2 cellular contexts compared by ENCODE assay signal in genomic region chr4:3462321-3462789, GRCh38.
TF ChIP-seq lines count a peak whose summit lies in the region.

No MANE protein-coding gene starts in this region.

TF ChIP-seq in GM12891, 5 proteins besides CTCF, POLR2A, EP300 and RAD21:
- TF ChIP-seq POLR2AphosphoS5 (IDR thresholded peaks at IDR 0.05; ENCODE audit: low read depth, low read length) (no peak), SPI1 (IDR thresholded peaks at IDR 0.05; ENCODE audit: low read depth, low read length) (no peak), POU2F2 (IDR thresholded peaks at IDR 0.05; ENCODE audit: low read depth, low read length) (no peak), PAX5 (IDR thresholded peaks at IDR 0.05; ENCODE audit: insufficient read depth, low read length, severe bottlenecking) (no peak), TAF1 (IDR thresholded peaks at IDR 0.05; ENCODE audit: low read depth, low read length) (no peak)

TF ChIP-seq in HepG2, 621 proteins besides CTCF, POLR2A, EP300 and RAD21 (continues in another document):
- TF ChIP-seq LCORL (IDR thresholded peaks at IDR 0.05): no peak
- TF ChIP-seq LCORL (CRISPR knock-in tag; IDR thresholded peaks at IDR 0.05): 0 out of 2 replicates have a peak, but pooled peaks have one; percentile 25
- TF ChIP-seq PATZ1 (CRISPR knock-in tag; IDR thresholded peaks at IDR 0.05): peak; percentile 60; the same call in 1 of the 2 replicates
- peak; percentile 65; the same call in 1 of the 2 replicates for TF ChIP-seq HNRNPL (IDR thresholded peaks at IDR 0.05; ENCODE audit: low read depth, low read length)
- TF ChIP-seq LRRFIP1 (CRISPR knock-in tag; conservative IDR thresholded peaks at IDR 0.05): no peak
- TF ChIP-seq SAFB2 (CRISPR knock-in tag; IDR thresholded peaks at IDR 0.05; ENCODE audit: borderline replicate concordance, low read depth): no peak
- TF ChIP-seq, protein P1, sequence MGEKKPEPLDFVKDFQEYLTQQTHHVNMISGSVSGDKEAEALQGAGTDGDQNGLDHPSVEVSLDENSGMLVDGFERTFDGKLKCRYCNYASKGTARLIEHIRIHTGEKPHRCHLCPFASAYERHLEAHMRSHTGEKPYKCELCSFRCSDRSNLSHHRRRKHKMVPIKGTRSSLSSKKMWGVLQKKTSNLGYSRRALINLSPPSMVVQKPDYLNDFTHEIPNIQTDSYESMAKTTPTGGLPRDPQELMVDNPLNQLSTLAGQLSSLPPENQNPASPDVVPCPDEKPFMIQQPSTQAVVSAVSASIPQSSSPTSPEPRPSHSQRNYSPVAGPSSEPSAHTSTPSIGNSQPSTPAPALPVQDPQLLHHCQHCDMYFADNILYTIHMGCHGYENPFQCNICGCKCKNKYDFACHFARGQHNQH (CRISPR knock-in tag; IDR thresholded peaks at IDR 0.05): 0 out of 2 replicates have a peak, but pooled peaks have one; percentile 16
- TF ChIP-seq, protein P2, sequence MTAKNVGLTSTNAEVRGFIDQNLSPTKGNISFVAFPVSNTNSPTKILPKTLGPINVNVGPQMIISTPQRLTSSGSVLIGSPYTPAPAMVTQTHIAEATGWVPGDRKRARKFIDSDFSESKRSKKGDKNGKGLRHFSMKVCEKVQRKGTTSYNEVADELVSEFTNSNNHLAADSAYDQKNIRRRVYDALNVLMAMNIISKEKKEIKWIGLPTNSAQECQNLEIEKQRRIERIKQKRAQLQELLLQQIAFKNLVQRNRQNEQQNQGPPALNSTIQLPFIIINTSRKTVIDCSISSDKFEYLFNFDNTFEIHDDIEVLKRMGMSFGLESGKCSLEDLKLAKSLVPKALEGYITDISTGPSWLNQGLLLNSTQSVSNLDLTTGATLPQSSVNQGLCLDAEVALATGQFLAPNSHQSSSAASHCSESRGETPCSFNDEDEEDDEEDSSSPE (CRISPR knock-in tag; IDR thresholded peaks at IDR 0.05): no peak
- TF ChIP-seq HNF4A (CRISPR knock-in tag; IDR thresholded peaks at IDR 0.05): peak; percentile 91
- peak; percentile 45 for TF ChIP-seq ZNF687 (CRISPR knock-in tag; IDR thresholded peaks at IDR 0.05)
- no peak for TF ChIP-seq HOXA7 (CRISPR knock-in tag; IDR thresholded peaks at IDR 0.05)
- TF ChIP-seq PBX2 (CRISPR knock-in tag; IDR thresholded peaks at IDR 0.05): no peak
- peak; percentile 66; the same call in 1 of the 2 replicates for TF ChIP-seq NR2F6 (IDR thresholded peaks at IDR 0.05)
- TF ChIP-seq NR2F6 (CRISPR knock-in tag; IDR thresholded peaks at IDR 0.05): peak; percentile 81
- peak; percentile 43; the same call in 1 of the 2 replicates for TF ChIP-seq HDAC1 (CRISPR knock-in tag; IDR thresholded peaks at IDR 0.05)
- 0 out of 2 replicates have a peak, but pooled peaks have one; percentile 29 for TF ChIP-seq HOXA5 (CRISPR knock-in tag; IDR thresholded peaks at IDR 0.05)
- TF ChIP-seq ZBTB7A (CRISPR knock-in tag; IDR thresholded peaks at IDR 0.05): 0 out of 2 replicates have a peak, but pooled peaks have one; percentile 40
- TF ChIP-seq, protein P3, sequence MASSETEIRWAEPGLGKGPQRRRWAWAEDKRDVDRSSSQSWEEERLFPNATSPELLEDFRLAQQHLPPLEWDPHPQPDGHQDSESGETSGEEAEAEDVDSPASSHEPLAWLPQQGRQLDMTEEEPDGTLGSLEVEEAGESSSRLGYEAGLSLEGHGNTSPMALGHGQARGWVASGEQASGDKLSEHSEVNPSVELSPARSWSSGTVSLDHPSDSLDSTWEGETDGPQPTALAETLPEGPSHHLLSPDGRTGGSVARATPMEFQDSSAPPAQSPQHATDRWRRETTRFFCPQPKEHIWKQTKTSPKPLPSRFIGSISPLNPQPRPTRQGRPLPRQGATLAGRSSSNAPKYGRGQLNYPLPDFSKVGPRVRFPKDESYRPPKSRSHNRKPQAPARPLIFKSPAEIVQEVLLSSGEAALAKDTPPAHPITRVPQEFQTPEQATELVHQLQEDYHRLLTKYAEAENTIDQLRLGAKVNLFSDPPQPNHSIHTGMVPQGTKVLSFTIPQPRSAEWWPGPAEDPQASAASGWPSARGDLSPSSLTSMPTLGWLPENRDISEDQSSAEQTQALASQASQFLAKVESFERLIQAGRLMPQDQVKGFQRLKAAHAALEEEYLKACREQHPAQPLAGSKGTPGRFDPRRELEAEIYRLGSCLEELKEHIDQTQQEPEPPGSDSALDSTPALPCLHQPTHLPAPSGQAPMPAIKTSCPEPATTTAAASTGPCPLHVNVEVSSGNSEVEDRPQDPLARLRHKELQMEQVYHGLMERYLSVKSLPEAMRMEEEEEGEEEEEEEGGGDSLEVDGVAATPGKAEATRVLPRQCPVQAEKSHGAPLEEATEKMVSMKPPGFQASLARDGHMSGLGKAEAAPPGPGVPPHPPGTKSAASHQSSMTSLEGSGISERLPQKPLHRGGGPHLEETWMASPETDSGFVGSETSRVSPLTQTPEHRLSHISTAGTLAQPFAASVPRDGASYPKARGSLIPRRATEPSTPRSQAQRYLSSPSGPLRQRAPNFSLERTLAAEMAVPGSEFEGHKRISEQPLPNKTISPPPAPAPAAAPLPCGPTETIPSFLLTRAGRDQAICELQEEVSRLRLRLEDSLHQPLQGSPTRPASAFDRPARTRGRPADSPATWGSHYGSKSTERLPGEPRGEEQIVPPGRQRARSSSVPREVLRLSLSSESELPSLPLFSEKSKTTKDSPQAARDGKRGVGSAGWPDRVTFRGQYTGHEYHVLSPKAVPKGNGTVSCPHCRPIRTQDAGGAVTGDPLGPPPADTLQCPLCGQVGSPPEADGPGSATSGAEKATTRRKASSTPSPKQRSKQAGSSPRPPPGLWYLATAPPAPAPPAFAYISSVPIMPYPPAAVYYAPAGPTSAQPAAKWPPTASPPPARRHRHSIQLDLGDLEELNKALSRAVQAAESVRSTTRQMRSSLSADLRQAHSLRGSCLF (CRISPR knock-in tag; IDR thresholded peaks at IDR 0.05; ENCODE audit: borderline replicate concordance): no peak
- TF ChIP-seq SOX6 (IDR thresholded peaks at IDR 0.05): no peak
- TF ChIP-seq SOX6 (CRISPR knock-in tag; IDR thresholded peaks at IDR 0.05): peak; percentile 34; the same call in 1 of the 2 replicates
- TF ChIP-seq ETV6 (CRISPR knock-in tag; conservative IDR thresholded peaks at IDR 0.05): no peak
- TF ChIP-seq, protein P4, sequence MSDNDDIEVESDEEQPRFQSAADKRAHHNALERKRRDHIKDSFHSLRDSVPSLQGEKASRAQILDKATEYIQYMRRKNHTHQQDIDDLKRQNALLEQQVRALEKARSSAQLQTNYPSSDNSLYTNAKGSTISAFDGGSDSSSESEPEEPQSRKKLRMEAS (IDR thresholded peaks at IDR 0.05): no peak
- TF ChIP-seq HNF4G (IDR thresholded peaks at IDR 0.05; ENCODE audit: borderline replicate concordance, low read depth, low read length): peak; percentile 65; the same call in 1 of the 2 replicates
- TF ChIP-seq HNF4G (CRISPR knock-in tag; IDR thresholded peaks at IDR 0.05; ENCODE audit: borderline replicate concordance, low read depth): no peak
- 0 out of 2 replicates have a peak, but pooled peaks have one; percentile 35 for TF ChIP-seq KLF12 (CRISPR knock-in tag; IDR thresholded peaks at IDR 0.05; ENCODE audit: borderline replicate concordance)
- 0 out of 2 replicates have a peak, but pooled peaks have one; percentile 16 for TF ChIP-seq ZNF788 (CRISPR knock-in tag; IDR thresholded peaks at IDR 0.05; ENCODE audit: borderline replicate concordance)
- TF ChIP-seq, protein P5, sequence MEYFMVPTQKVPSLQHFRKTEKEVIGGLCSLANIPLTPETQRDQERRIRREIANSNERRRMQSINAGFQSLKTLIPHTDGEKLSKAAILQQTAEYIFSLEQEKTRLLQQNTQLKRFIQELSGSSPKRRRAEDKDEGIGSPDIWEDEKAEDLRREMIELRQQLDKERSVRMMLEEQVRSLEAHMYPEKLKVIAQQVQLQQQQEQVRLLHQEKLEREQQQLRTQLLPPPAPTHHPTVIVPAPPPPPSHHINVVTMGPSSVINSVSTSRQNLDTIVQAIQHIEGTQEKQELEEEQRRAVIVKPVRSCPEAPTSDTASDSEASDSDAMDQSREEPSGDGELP (IDR thresholded peaks at IDR 0.05; ENCODE audit: borderline replicate concordance, low read depth): peak; percentile 95
- TF ChIP-seq HMGXB4 (CRISPR knock-in tag; IDR thresholded peaks at IDR 0.05; ENCODE audit: borderline replicate concordance in 1 of 2, low read depth in 1 of 2): no peak
- 0 out of 2 replicates have a peak, but pooled peaks have one; percentile 2 for TF ChIP-seq NFIB (CRISPR knock-in tag; IDR thresholded peaks at IDR 0.05; ENCODE audit: borderline replicate concordance)
- peak; percentile 40; the same call in 1 of the 2 replicates for TF ChIP-seq GATAD2A (CRISPR knock-in tag; IDR thresholded peaks at IDR 0.05)
- 0 out of 2 replicates have a peak, but pooled peaks have one; percentile 12 for TF ChIP-seq RARA (CRISPR knock-in tag; IDR thresholded peaks at IDR 0.05)
- TF ChIP-seq MAZ (IDR thresholded peaks at IDR 0.05; ENCODE audit: borderline replicate concordance, low read depth, low read length): no peak
- peak; percentile 35; the same call in 1 of the 2 replicates for TF ChIP-seq MAZ (CRISPR knock-in tag; IDR thresholded peaks at IDR 0.05; ENCODE audit: low read depth)
- TF ChIP-seq NCOR1 (IDR thresholded peaks at IDR 0.05; ENCODE audit: borderline replicate concordance, low read length): peak; percentile 41; the same call in 1 of the 2 replicates
- 0 out of 2 replicates have a peak, but pooled peaks have one; percentile 18 for TF ChIP-seq NR2C2 (CRISPR knock-in tag; IDR thresholded peaks at IDR 0.05; ENCODE audit: borderline replicate concordance)
